1 cellular context compared by ENCODE assay signal in genomic region chr6:82988904-82989303, GRCh38.
A peak's percentile ranks its signal among the peaks of the same experiment; 100 is the strongest.
TF ChIP-seq lines count a peak whose summit lies in the region.

No MANE protein-coding gene starts in this region.

TF ChIP-seq in K562, 482 proteins besides CTCF, POLR2A, EP300 and RAD21 (continued from another document):
- TF ChIP-seq, protein P1, sequence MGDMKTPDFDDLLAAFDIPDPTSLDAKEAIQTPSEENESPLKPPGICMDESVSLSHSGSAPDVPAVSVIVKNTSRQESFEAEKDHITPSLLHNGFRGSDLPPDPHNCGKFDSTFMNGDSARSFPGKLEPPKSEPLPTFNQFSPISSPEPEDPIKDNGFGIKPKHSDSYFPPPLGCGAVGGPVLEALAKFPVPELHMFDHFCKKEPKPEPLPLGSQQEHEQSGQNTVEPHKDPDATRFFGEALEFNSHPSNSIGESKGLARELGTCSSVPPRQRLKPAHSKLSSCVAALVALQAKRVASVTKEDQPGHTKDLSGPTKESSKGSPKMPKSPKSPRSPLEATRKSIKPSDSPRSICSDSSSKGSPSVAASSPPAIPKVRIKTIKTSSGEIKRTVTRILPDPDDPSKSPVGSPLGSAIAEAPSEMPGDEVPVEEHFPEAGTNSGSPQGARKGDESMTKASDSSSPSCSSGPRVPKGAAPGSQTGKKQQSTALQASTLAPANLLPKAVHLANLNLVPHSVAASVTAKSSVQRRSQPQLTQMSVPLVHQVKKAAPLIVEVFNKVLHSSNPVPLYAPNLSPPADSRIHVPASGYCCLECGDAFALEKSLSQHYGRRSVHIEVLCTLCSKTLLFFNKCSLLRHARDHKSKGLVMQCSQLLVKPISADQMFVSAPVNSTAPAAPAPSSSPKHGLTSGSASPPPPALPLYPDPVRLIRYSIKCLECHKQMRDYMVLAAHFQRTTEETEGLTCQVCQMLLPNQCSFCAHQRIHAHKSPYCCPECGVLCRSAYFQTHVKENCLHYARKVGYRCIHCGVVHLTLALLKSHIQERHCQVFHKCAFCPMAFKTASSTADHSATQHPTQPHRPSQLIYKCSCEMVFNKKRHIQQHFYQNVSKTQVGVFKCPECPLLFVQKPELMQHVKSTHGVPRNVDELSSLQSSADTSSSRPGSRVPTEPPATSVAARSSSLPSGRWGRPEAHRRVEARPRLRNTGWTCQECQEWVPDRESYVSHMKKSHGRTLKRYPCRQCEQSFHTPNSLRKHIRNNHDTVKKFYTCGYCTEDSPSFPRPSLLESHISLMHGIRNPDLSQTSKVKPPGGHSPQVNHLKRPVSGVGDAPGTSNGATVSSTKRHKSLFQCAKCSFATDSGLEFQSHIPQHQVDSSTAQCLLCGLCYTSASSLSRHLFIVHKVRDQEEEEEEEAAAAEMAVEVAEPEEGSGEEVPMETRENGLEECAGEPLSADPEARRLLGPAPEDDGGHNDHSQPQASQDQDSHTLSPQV (IDR thresholded peaks at IDR 0.05), result 0 out of 2 replicates have a peak, but pooled peaks have one; percentile 32
- TF ChIP-seq SMARCA5 (IDR thresholded peaks at IDR 0.05) (no peak), CBFA2T2 (conservative IDR thresholded peaks at IDR 0.05) (peak; percentile 53), CBFA2T3 (IDR thresholded peaks at IDR 0.05) (peak; percentile 74), NBN (IDR thresholded peaks at IDR 0.05; ENCODE audit: low read depth) (no peak), ZNF133 (CRISPR knock-in tag; IDR thresholded peaks at IDR 0.05) (no peak), SMARCE1 (IDR thresholded peaks at IDR 0.05) (peak; percentile 37; the same call in 1 of the 2 replicates), ADNP (tag; IDR thresholded peaks at IDR 0.05) (no peak), HLTF (IDR thresholded peaks at IDR 0.05) (0 out of 2 replicates have a peak, but pooled peaks have one; percentile 1), TAL1 (IDR thresholded peaks at IDR 0.05) (peak; percentile 38), DPF2 (IDR thresholded peaks at IDR 0.05) (peak; percentile 73), ZFX (CRISPR knock-in tag; IDR thresholded peaks at IDR 0.05) (peak; percentile 63), DACH1 (IDR thresholded peaks at IDR 0.05; ENCODE audit: partially characterized antibody) (peak; percentile 26), TBL1XR1 (IDR thresholded peaks at IDR 0.05; ENCODE audit: low read length in 2 of 2) (peak in 1 of 2 experiments; percentile 58; a peak in 1 of 4 replicates), SMARCA4 (IDR thresholded peaks at IDR 0.05) (peak; percentile 71), FOSL1 (tag; conservative IDR thresholded peaks at IDR 0.05) (peak; percentile 48; the same call in 1 of the 2 replicates), ELF2 (CRISPR knock-in tag; IDR thresholded peaks at IDR 0.05) (no peak), ARID1B (IDR thresholded peaks at IDR 0.05) (peak; percentile 70), LARP7 (IDR thresholded peaks at IDR 0.05) (no peak), PKNOX1 (IDR thresholded peaks at IDR 0.05) (peak; percentile 52; the same call in 1 of the 2 replicates), TAF15 (IDR thresholded peaks at IDR 0.05; ENCODE audit: low read depth, low read length) (no peak), SMC3 (conservative IDR thresholded peaks at IDR 0.05; ENCODE audit: insufficient read depth, low read depth, low read length) (no peak)
- TF ChIP-seq, protein P2, sequence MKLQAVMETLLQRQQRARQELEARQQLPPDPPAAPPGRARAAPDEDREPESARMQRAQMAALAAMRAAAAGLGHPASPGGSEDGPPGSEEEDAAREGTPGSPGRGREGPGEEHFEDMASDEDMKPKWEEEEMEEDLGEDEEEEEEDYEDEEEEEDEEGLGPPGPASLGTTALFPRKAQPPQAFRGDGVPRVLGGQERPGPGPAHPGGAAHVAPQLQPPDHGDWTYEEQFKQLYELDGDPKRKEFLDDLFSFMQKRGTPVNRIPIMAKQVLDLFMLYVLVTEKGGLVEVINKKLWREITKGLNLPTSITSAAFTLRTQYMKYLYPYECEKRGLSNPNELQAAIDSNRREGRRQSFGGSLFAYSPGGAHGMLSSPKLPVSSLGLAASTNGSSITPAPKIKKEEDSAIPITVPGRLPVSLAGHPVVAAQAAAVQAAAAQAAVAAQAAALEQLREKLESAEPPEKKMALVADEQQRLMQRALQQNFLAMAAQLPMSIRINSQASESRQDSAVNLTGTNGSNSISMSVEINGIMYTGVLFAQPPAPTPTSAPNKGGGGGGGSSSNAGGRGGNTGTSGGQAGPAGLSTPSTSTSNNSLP (IDR thresholded peaks at IDR 0.05; ENCODE audit: borderline replicate concordance, low read depth, low read length), result 0 out of 2 replicates have a peak, but pooled peaks have one; percentile 11
- TF ChIP-seq, protein P3, sequence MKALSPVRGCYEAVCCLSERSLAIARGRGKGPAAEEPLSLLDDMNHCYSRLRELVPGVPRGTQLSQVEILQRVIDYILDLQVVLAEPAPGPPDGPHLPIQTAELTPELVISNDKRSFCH (CRISPR knock-in tag; IDR thresholded peaks at IDR 0.05), result no peak
- TF ChIP-seq, protein P3 (tag; IDR thresholded peaks at IDR 0.05), result 0 out of 2 replicates have a peak, but pooled peaks have one; percentile 52
TF ChIP-seq in K562: peak in this region for 19.
